8 cellular contexts compared by ENCODE assay signal in genomic region chr5:37136694-37137093, GRCh38.
"Had no signal": no experiment of that assay in that cellular context is flagged by ENCODE, and none has a peak within 500 bp of the region (broad histone marks: within the 10 kb centered on the region; RNA-seq: fewer than 3 reads in every experiment).

No MANE protein-coding gene starts in this region.

- H3K4me3 ChIP-seq: GM12878 had no signal

- DNase-seq: GDM1, GF-D8 had no signal

- ATAC-seq: GM12878 had no signal

- FAIRE-seq: G401.6, GM12878, GM12891, GM12892, GM18507, GM19239 had no signal
